Comparison of ENCODE assay signal across 28 cellular contexts in the genomic region with DNA sequence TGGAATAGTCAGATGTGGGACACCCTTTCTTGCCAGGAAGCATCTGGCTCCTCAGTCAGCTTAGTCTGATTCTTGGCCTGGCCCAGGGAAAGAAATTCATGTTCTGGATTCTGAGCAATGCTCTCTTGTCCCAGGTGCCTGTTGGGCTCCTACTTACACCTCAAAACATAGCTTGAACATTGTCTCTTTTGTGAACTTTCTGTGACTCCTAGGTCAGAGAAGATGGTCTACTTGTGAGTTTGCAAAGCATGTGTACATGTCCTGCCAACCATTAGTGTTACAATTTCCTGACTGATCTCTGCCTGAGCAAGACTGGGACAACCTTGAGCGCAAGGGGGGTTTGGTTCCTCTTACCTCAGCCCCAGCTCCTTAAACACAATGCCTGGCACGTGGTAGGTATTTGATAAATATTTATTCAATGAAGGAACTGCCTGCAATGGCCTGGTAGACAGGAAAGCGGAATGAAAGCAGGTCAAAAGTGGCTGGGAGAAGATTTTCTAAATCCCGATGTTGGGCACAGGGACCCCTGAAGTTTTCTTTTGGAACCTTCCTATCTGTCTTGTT. TPM values are rescaled to one million over a fixed set of nuclear protein-coding genes. Genes with fewer than 3 reads are reported as not detected.
A peak's percentile ranks its signal among the peaks of the same experiment; 100 is the strongest.
DNase-seq lines count a peak whose midpoint lies in the region; ATAC-seq, FAIRE-seq and TF ChIP-seq lines count a peak whose summit lies in the region.
"Had no signal": no experiment of that assay in that cellular context is flagged by ENCODE, and none has a peak within 500 bp of the region (broad histone marks: within the 10 kb centered on the region; RNA-seq: fewer than 3 reads in every experiment).

No MANE protein-coding gene starts in this region.

- H3K4me3 Mint-ChIP-seq in activated CD4-positive, alpha-beta T cell treated with anti-CD3 and anti-CD28 coated beads, Interleukin-2, amount 10 ng/mL, durations not matched to agents 7 days and 5 days, result no peak overlapping the region
- H3K4me3 Mint-ChIP-seq in progenitor cell of endocrine pancreas (ENCODE audit: low read depth), result no peak overlapping the region
- H3K4me3 Mint-ChIP-seq: activated T-helper 17 cell treated with anti-CD3 and anti-CD28 coated beads, Interleukin-2, amount 50 U/mL, for 72 hours; mesothelial cell of epicardium had no signal

- POLR2A ChIA-PET in activated CD4-positive, alpha-beta T cell treated with anti-CD3 and anti-CD28 coated beads, Interleukin-2, amount 10 ng/mL, durations not matched to agents 7 days and 5 days (lab: Charles Lee), result no interaction called here
- POLR2A ChIA-PET in HEK293 (lab: Yijun Ruan, JAX) (interaction anchor here (0.6 kb wide), 1 partner anchor 460 kb away, joined by 3 read pairs; no protein-coding TSS in a partner anchor), GM12878 (lab: Charles Lee) (interaction anchor here (0.6 to 0.7 kb wide), 5 partner anchors 12 to 281 kb away, joined by 3 to 4 read pairs (median 3); no protein-coding TSS in a partner anchor)

- peak overlapping the region; percentile 75 for H3K27ac Mint-ChIP-seq in activated CD4-positive, alpha-beta T cell treated with anti-CD3 and anti-CD28 coated beads, Interleukin-2, amount 10 ng/mL, durations not matched to agents 7 days and 5 days
- H3K27ac Mint-ChIP-seq in progenitor cell of endocrine pancreas, result peak overlapping the region; percentile 9
- H3K27ac Mint-ChIP-seq: activated T-helper 17 cell treated with anti-CD3 and anti-CD28 coated beads, Interleukin-2, amount 50 U/mL, for 72 hours; mesothelial cell of epicardium had no signal

- H3K27me3 ChIP-seq in GM12878 (replicated peaks in 1 of 2; ENCODE audit: control insufficient read depth in 2 of 2, insufficient read depth in 2 of 2, low read length in 1 of 2) (no peaks in the 10 kb centered on the region), thyroid gland (no peaks in the 10 kb centered on the region)
- H3K27me3 ChIP-seq: adrenal gland, vagina had no signal

- CTCF ChIA-PET in activated CD4-positive, alpha-beta T cell treated with anti-CD3 and anti-CD28 coated beads, Interleukin-2, amount 10 ng/mL, durations not matched to agents 7 days and 5 days (lab: Charles Lee), result interaction anchor here (0.5 to 5.8 kb wide), 8 partner anchors 17 to 431 kb away, joined by 3 to 73 read pairs (median 4); no protein-coding TSS in a partner anchor
- CTCF ChIA-PET in HEK293 (lab: Yijun Ruan, JAX), result interaction anchor here (0.6 to 9.7 kb wide), 6 partner anchors 56 to 230 kb away, joined by 3 to 214 read pairs (median 5); a partner anchor contains a TSS
- CTCF ChIA-PET in GM12878 (lab: Yijun Ruan, JAX), result interaction anchor here (0.7 to 14.6 kb wide), 8 partner anchors 11 to 205 kb away, joined by 3 to 326 read pairs (median 4); a partner anchor contains a TSS

- SMC1A ChIA-PET in GM12878 (lab: Charles Lee; ENCODE audit: uncharacterized antibody, unreplicated experiment), result interaction anchor here (0.6 to 3.3 kb wide), 10 partner anchors 12 to 174 kb away, joined by 3 to 16 read pairs (median 4); a partner anchor contains a TSS

- H3K4me1 ChIP-seq in HEK293 (ENCODE audit: control insufficient read depth, insufficient read depth, low read length), result no peaks in the 10 kb centered on the region
- H3K4me1 ChIP-seq in GM12878 (ENCODE audit: control insufficient read depth, insufficient read depth, low read length), result peaks cover 10% of the 10 kb centered on the region
- H3K4me1 ChIP-seq in thyroid gland, result peaks cover 0 to 17% of the 10 kb centered on the region in 2 donors
- H3K4me1 ChIP-seq: adrenal gland had no signal

- TF ChIP-seq EP300 in GM12878 (IDR thresholded peaks at IDR 0.05; ENCODE audit: borderline replicate concordance in 1 of 2, control insufficient read depth in 1 of 2, low read depth in 2 of 2, low read length in 2 of 2), result no peak

- TF ChIP-seq POLR2A in GM12878 (IDR thresholded peaks at IDR 0.05; ENCODE audit: low read depth, low read length), result no peak
- no peak for TF ChIP-seq POLR2A in thyroid gland (IDR thresholded peaks at IDR 0.05)

- no TSS peak for BruUV-seq in GM12878 (replicated peaks; lab: Mats Ljungman, UMichigan)

- no peaks in the 10 kb centered on the region for H3K9me3 ChIP-seq in HEK293 (ENCODE audit: control insufficient read depth, insufficient read depth, low read depth, low read length)
- H3K9me3 ChIP-seq in GM12878 (replicated peaks; ENCODE audit: control insufficient read depth, insufficient read depth, low read length), result no peaks in the 10 kb centered on the region
- H3K9me3 ChIP-seq in thyroid gland, result no peaks in the 10 kb centered on the region
- H3K9me3 ChIP-seq: adrenal gland, vagina had no signal

- in situ Hi-C loops in GM12878 (cut with MboI), result loop anchor here (5.0 kb wide), 1 partner anchor 57 kb away; a partner anchor contains a TSS

- H3K36me3 ChIP-seq in HEK293 (ENCODE audit: control insufficient read depth in 2 of 2, insufficient read depth in 1 of 2, low read length in 2 of 2) (no peaks in the 10 kb centered on the region), GM12878 (ENCODE audit: control insufficient read depth in 2 of 2, insufficient read depth in 2 of 2, low read length in 1 of 2) (no peaks in the 10 kb centered on the region), thyroid gland (no peaks in the 10 kb centered on the region)
- H3K36me3 ChIP-seq: adrenal gland, vagina, WERI-Rb-1 had no signal

- H3K27ac ChIP-seq in HEK293 (ENCODE audit: extremely low read depth, low read depth, low read length), result no peak overlapping the region
- H3K27ac ChIP-seq in GM12878 (ENCODE audit: control insufficient read depth, insufficient read depth), result no peak overlapping the region
- H3K27ac ChIP-seq in caudate nucleus (ENCODE audit: low read depth, low read length), result no peak overlapping the region
- H3K27ac ChIP-seq in thyroid gland, result no peak overlapping the region
- H3K27ac ChIP-seq: adrenal gland, C4-2B, GM23248, vagina, WERI-Rb-1 had no signal

- no peak overlapping the region for H3K9ac ChIP-seq in GM12878 (ENCODE audit: control insufficient read depth, insufficient read depth, low read length)
- H3K9ac ChIP-seq: GM23248 had no signal

- no peak for TF ChIP-seq RAD21 in GM12878 (IDR thresholded peaks at IDR 0.05; ENCODE audit: insufficient read depth, low read depth, low read length)

- FAIRE-seq in GM12878 (lab: Jason Lieb, UNC), result no peak
- FAIRE-seq: A204.1, bronchial epithelial cell, endothelial cell of umbilical vein, GM12892, GM19239 had no signal

- RAD21 ChIA-PET in GM12878 (lab: Charles Lee; ENCODE audit: unreplicated experiment), result interaction anchor here (0.8 to 5.4 kb wide), 7 partner anchors 34 to 193 kb away, joined by 3 to 84 read pairs (median 7); a partner anchor contains a TSS

- no peaks in the 10 kb centered on the region for H4K20me1 ChIP-seq in GM12878 (ENCODE audit: control insufficient read depth, insufficient read depth)

- TF ChIP-seq CTCF in HEK293 (tag by site-specific recombination; IDR thresholded peaks at IDR 0.05) (no peak), GM12878 (IDR thresholded peaks at IDR 0.05 in 2 of 3, conservative IDR thresholded peaks at IDR 0.05 in 1 of 3; ENCODE audit: control insufficient read depth in 2 of 3, extremely low read depth in 1 of 3, insufficient read depth in 1 of 3, low read depth in 3 of 3, low read length in 3 of 3) (no peak), progenitor cell of endocrine pancreas (IDR thresholded peaks at IDR 0.05; ENCODE audit: unreplicated experiment) (no peak), thyroid gland (IDR thresholded peaks at IDR 0.05) (no peak)

- no peaks in the 10 kb centered on the region for H3K9me3 Mint-ChIP-seq in activated CD4-positive, alpha-beta T cell treated with anti-CD3 and anti-CD28 coated beads, Interleukin-2, amount 10 ng/mL, durations not matched to agents 7 days and 5 days
- H3K9me3 Mint-ChIP-seq in progenitor cell of endocrine pancreas (ENCODE audit: low read depth), result peaks cover 3% of the 10 kb centered on the region
- H3K9me3 Mint-ChIP-seq: activated T-helper 17 cell treated with anti-CD3 and anti-CD28 coated beads, Interleukin-2, amount 50 U/mL, for 72 hours; mesothelial cell of epicardium had no signal

- H2AFZ ChIP-seq in GM12878 (ENCODE audit: control insufficient read depth, low read depth, low read length), result no peak overlapping the region
- H2AFZ ChIP-seq: GM23248 had no signal

- peaks cover 34% of the 10 kb centered on the region for H3K4me1 Mint-ChIP-seq in activated CD4-positive, alpha-beta T cell treated with anti-CD3 and anti-CD28 coated beads, Interleukin-2, amount 10 ng/mL, durations not matched to agents 7 days and 5 days
- H3K4me1 Mint-ChIP-seq in progenitor cell of endocrine pancreas (ENCODE audit: low read depth), result peaks cover 3% of the 10 kb centered on the region

- no peak overlapping the region for H3K4me2 ChIP-seq in GM12878 (ENCODE audit: control insufficient read depth, insufficient read depth)

- H3K36me3 Mint-ChIP-seq in activated CD4-positive, alpha-beta T cell treated with anti-CD3 and anti-CD28 coated beads, Interleukin-2, amount 10 ng/mL, durations not matched to agents 7 days and 5 days (ENCODE audit: low read depth), result peaks cover 24% of the 10 kb centered on the region
- H3K36me3 Mint-ChIP-seq in progenitor cell of endocrine pancreas (ENCODE audit: insufficient read depth), result peaks cover 2% of the 10 kb centered on the region

- 70% methylated on average over 4 of the region's 4 CpGs for WGBS in GM12878 (ENCODE audit: insufficient coverage, insufficient replicate concordance, low lambda C conversion rate, missing lambda C conversion rate)
- WGBS in thyroid gland, 2 donors, result 76 to 86% methylated on average over 4 of the region's 4 CpGs

- no peak for DNase-seq in activated CD4-positive, alpha-beta T cell treated with anti-CD3 and anti-CD28 coated beads, Interleukin-2, amount 10 ng/mL, durations not matched to agents 7 days and 5 days
- no peak for DNase-seq in activated CD4-positive, alpha-beta T cell treated with anti-CD3 and anti-CD28 coated beads for 1 hour
- DNase-seq in GM12878 (ENCODE audit: low read depth, low spot score), result no peak
- no peak for DNase-seq in progenitor cell of endocrine pancreas (ENCODE audit: low spot score, unreplicated experiment)
- no peak for DNase-seq in caudate nucleus (lab: John Stamatoyannopoulos, UW)
- DNase-seq in thyroid gland, result no peak
- DNase-seq: DMS153; GM23248; left colon; NCI-H2171; NCI-H526 treated with DMSO at 0.1 percent for 48 hours; SHP77 treated with DMSO at 0.1 percent for 48 hours; stimulated activated CD4-positive, alpha-beta T cell treated with anti-CD3 and anti-CD28 coated beads, Interleukin-4, amount 100 ng/mL, for 4 hours; T-helper 2 cell; WERI-Rb-1 had no signal

- peaks cover 13% of the 10 kb centered on the region for H3K79me2 ChIP-seq in GM12878 (ENCODE audit: control insufficient read depth, insufficient read depth, low read length)

- intact Hi-C loops in GM12878 (cut with micrococcal nuclease; ENCODE audit: unreplicated experiment), result no loop called here
- intact Hi-C loops in thyroid gland (cut with DNase I), result loop anchor here (5.0 kb wide), 1 partner anchor 57 kb away; a partner anchor contains a TSS

- H3K4me3 ChIP-seq in HEK293 (ENCODE audit: low read depth, low read length), result no peak overlapping the region
- H3K4me3 ChIP-seq in GM12878, result no peak overlapping the region
- H3K4me3 ChIP-seq in thyroid gland (replicated peaks in 1 of 3), result no peak overlapping the region
- H3K4me3 ChIP-seq: adrenal gland, GM23248, vagina had no signal

- no peaks in the 10 kb centered on the region for H3K27me3 Mint-ChIP-seq in activated CD4-positive, alpha-beta T cell treated with anti-CD3 and anti-CD28 coated beads, Interleukin-2, amount 10 ng/mL, durations not matched to agents 7 days and 5 days
- H3K27me3 Mint-ChIP-seq in progenitor cell of endocrine pancreas, result no peaks in the 10 kb centered on the region
- H3K27me3 Mint-ChIP-seq: activated T-helper 17 cell treated with anti-CD3 and anti-CD28 coated beads, Interleukin-2, amount 50 U/mL, for 72 hours had no signal

- ATAC-seq in GM12878 (no peak), HG03520 (IDR thresholded peaks at IDR 0.05; ENCODE audit: unreplicated experiment) (no peak)
- ATAC-seq: activated T-helper 17 cell treated with anti-CD3 and anti-CD28 coated beads, Interleukin-2, amount 50 U/mL, for 72 hours; left colon had no signal

RNA-seq across cellular contexts. Expression of a gene that starts 23.9 kb away (rescaled TPM):
- total RNA-seq in activated CD4-positive, alpha-beta T cell treated with anti-CD3 and anti-CD28 coated beads, Interleukin-2, amount 10 ng/mL, durations not matched to agents 7 days and 5 days, result under 1 TPM in 1 of 2 experiments, not detected in 1; 0.20 TPM
- 1.1 and 3.6 TPM in 2 replicates for total RNA-seq in GM12878 (2013; cell fraction: nucleolus; rRNA removed)
- 3.1 and 4.1 TPM in 2 replicates for total RNA-seq in GM12878 (2014; rRNA removed)
- total RNA-seq in GM12878 (2014; rRNA removed; fragmentation: Illumina TruSeq; extraction: Trizol), result 4.5 and 5.3 TPM in 2 replicates
- total RNA-seq in GM12878 (2021), result 2.0 and 3.7 TPM in 2 replicates
- 1.9 TPM for polyA plus RNA-seq in GM12878 (2011; ENCODE audit: low read depth)
- 2.3 and 2.5 TPM in 2 replicates for polyA plus RNA-seq in GM12878 (2011; rRNA removed)
- polyA plus RNA-seq in GM12878 (2011; cell fraction: cytosol; rRNA removed), result 1.9 and 3.1 TPM in 2 replicates
- polyA plus RNA-seq in GM12878 (2011; cell fraction: nucleus; rRNA removed), result 10.6 and 14.3 TPM in 2 replicates
- 3.4 and 4.7 TPM in 2 replicates for polyA plus RNA-seq in GM12878 (2012)
- polyA plus RNA-seq in GM12878 (2014; fragmentation: Illumina TruSeq; extraction: Trizol), result 2.1 and 4.8 TPM in 2 replicates
- 1 to 10 TPM; 1.4 to 2.7 TPM for polyA plus RNA-seq in GM12878 (2014; fragmentation: Nextera tagmentation; extraction: Ambion mirVana)
- polyA plus RNA-seq in GM12878 (2014; rRNA removed), result 3.7 and 5.5 TPM in 2 replicates
- polyA plus RNA-seq in GM12878 (2016; fragmentation: Nextera tagmentation; extraction: Ambion mirVana), result 1 to 10 TPM; 1.8 to 2.0 TPM
- polyA minus RNA-seq in GM12878 (2011; rRNA and poly(A)+ RNA removed), result 1.6 and 4.1 TPM in 2 replicates
- polyA minus RNA-seq in GM12878 (2011; cell fraction: cytosol; rRNA and poly(A)+ RNA removed), result 0.94 TPM in 1 of 2 replicates, not detected in the other
- polyA minus RNA-seq in GM12878 (2011; cell fraction: nucleus; rRNA and poly(A)+ RNA removed), result 1.5 and 1.6 TPM in 2 replicates
- total RNA-seq in progenitor cell of endocrine pancreas, result 0.49 and 1.6 TPM in 2 replicates
- total RNA-seq in thyroid gland, result 1 to 10 TPM in 1 of 4 donors, not detected in 3; 1.0 TPM
- total RNA-seq: endothelial cell of umbilical vein, mesothelial cell of epicardium had no signal

RNA-seq across cellular contexts. Expression of a gene that starts 36.0 kb away (rescaled TPM):
- total RNA-seq in activated CD4-positive, alpha-beta T cell treated with anti-CD3 and anti-CD28 coated beads, Interleukin-2, amount 10 ng/mL, durations not matched to agents 7 days and 5 days, result 10 to 100 TPM; 86.3 to 86.7 TPM
- total RNA-seq in GM12878 (2013; cell fraction: nucleolus; rRNA removed), result 12.1 and 12.6 TPM in 2 replicates
- total RNA-seq in GM12878 (2014; rRNA removed) (90.5 and 103 TPM in 2 replicates), GM12878 (2014; rRNA removed; fragmentation: Illumina TruSeq; extraction: Trizol) (42.6 and 46.3 TPM in 2 replicates), GM12878 (2021) (60.2 and 61.1 TPM in 2 replicates), progenitor cell of endocrine pancreas (9.3 and 9.6 TPM in 2 replicates), thyroid gland (1 to 10 TPM; 1.2 to 4.9 (median 3.2) TPM)
- polyA plus RNA-seq in GM12878 (2011; ENCODE audit: low read depth), result 20.5 TPM
- polyA plus RNA-seq in GM12878 (2011; rRNA removed) (28.3 and 29.0 TPM in 2 replicates), GM12878 (2014; fragmentation: Illumina TruSeq; extraction: Trizol) (33.9 and 43.6 TPM in 2 replicates), GM12878 (2014; fragmentation: Nextera tagmentation; extraction: Ambion mirVana) (10 to 100 TPM in 1 of 2 experiments, 1 to 10 TPM in 1; 7.7 to 19.5 TPM), GM12878 (2014; rRNA removed) (83.5 and 91.4 TPM in 2 replicates), GM12878 (2016; fragmentation: Nextera tagmentation; extraction: Ambion mirVana) (10 to 100 TPM; 77.9 to 85.0 TPM)
- polyA plus RNA-seq in GM12878 (2011; cell fraction: cytosol; rRNA removed), result 31.8 and 47.0 TPM in 2 replicates
- polyA plus RNA-seq in GM12878 (2011; cell fraction: nucleus; rRNA removed), result 40.8 and 45.4 TPM in 2 replicates
- 31.6 and 32.0 TPM in 2 replicates for polyA plus RNA-seq in GM12878 (2012)
- polyA minus RNA-seq in GM12878 (2011; rRNA and poly(A)+ RNA removed), result 12.8 and 28.2 TPM in 2 replicates
- polyA minus RNA-seq in GM12878 (2011; cell fraction: cytosol; rRNA and poly(A)+ RNA removed), result 8.2 and 10.0 TPM in 2 replicates
- 5.7 and 12.2 TPM in 2 replicates for polyA minus RNA-seq in GM12878 (2011; cell fraction: nucleus; rRNA and poly(A)+ RNA removed)

RNA-seq across cellular contexts. Expression of a gene that starts 36.8 kb away (rescaled TPM):
- 10 to 100 TPM; 43.4 to 44.7 TPM for total RNA-seq in activated CD4-positive, alpha-beta T cell treated with anti-CD3 and anti-CD28 coated beads, Interleukin-2, amount 10 ng/mL, durations not matched to agents 7 days and 5 days
- 36.3 and 37.0 TPM in 2 replicates for total RNA-seq in GM12878 (2013; cell fraction: nucleolus; rRNA removed)
- total RNA-seq in GM12878 (2014; rRNA removed) (26.7 and 30.2 TPM in 2 replicates), GM12878 (2014; rRNA removed; fragmentation: Illumina TruSeq; extraction: Trizol) (19.1 and 24.2 TPM in 2 replicates), GM12878 (2021) (35.0 and 36.8 TPM in 2 replicates), progenitor cell of endocrine pancreas (47.2 and 47.3 TPM in 2 replicates), thyroid gland (10 to 100 TPM; 15.8 to 20.0 (median 17.0) TPM)
- polyA plus RNA-seq in GM12878 (2011; ENCODE audit: low read depth), result 14.4 TPM
- polyA plus RNA-seq in GM12878 (2011; rRNA removed) (9.4 and 15.3 TPM in 2 replicates), GM12878 (2014; fragmentation: Illumina TruSeq; extraction: Trizol) (21.7 and 22.6 TPM in 2 replicates), GM12878 (2014; fragmentation: Nextera tagmentation; extraction: Ambion mirVana) (1 to 10 TPM; 1.0 to 1.4 TPM), GM12878 (2014; rRNA removed) (34.9 and 35.2 TPM in 2 replicates), GM12878 (2016; fragmentation: Nextera tagmentation; extraction: Ambion mirVana) (10 to 100 TPM; 31.4 to 34.5 TPM)
- 14.0 and 18.4 TPM in 2 replicates for polyA plus RNA-seq in GM12878 (2011; cell fraction: cytosol; rRNA removed)
- polyA plus RNA-seq in GM12878 (2011; cell fraction: nucleus; rRNA removed), result 54.6 and 62.6 TPM in 2 replicates
- 24.4 and 26.6 TPM in 2 replicates for polyA plus RNA-seq in GM12878 (2012)
- 10.6 and 18.5 TPM in 2 replicates for polyA minus RNA-seq in GM12878 (2011; rRNA and poly(A)+ RNA removed)
- 5.0 and 5.2 TPM in 2 replicates for polyA minus RNA-seq in GM12878 (2011; cell fraction: cytosol; rRNA and poly(A)+ RNA removed)
- 14.1 and 23.8 TPM in 2 replicates for polyA minus RNA-seq in GM12878 (2011; cell fraction: nucleus; rRNA and poly(A)+ RNA removed)

RNA-seq across cellular contexts. Expression of a gene that starts 55.5 kb away (rescaled TPM):
- total RNA-seq in activated CD4-positive, alpha-beta T cell treated with anti-CD3 and anti-CD28 coated beads, Interleukin-2, amount 10 ng/mL, durations not matched to agents 7 days and 5 days, result not detected
- not detected in 2 replicates for total RNA-seq in GM12878 (2013; cell fraction: nucleolus; rRNA removed)
- total RNA-seq in GM12878 (2014; rRNA removed), result not detected in 2 replicates
- not detected in 2 replicates for total RNA-seq in GM12878 (2014; rRNA removed; fragmentation: Illumina TruSeq; extraction: Trizol)
- not detected in 2 replicates for total RNA-seq in GM12878 (2021)
- not detected for polyA plus RNA-seq in GM12878 (2011; ENCODE audit: low read depth)
- not detected in 2 replicates for polyA plus RNA-seq in GM12878 (2011; rRNA removed)
- polyA plus RNA-seq in GM12878 (2011; cell fraction: cytosol; rRNA removed), result not detected in 2 replicates
- polyA plus RNA-seq in GM12878 (2011; cell fraction: nucleus; rRNA removed), result not detected in 2 replicates
- polyA plus RNA-seq in GM12878 (2012), result not detected in 2 replicates
- not detected in 2 replicates for polyA plus RNA-seq in GM12878 (2014; fragmentation: Illumina TruSeq; extraction: Trizol)
- polyA plus RNA-seq in GM12878 (2014; fragmentation: Nextera tagmentation; extraction: Ambion mirVana), result not detected
- polyA plus RNA-seq in GM12878 (2014; rRNA removed), result not detected in 2 replicates
- not detected for polyA plus RNA-seq in GM12878 (2016; fragmentation: Nextera tagmentation; extraction: Ambion mirVana)
- polyA minus RNA-seq in GM12878 (2011; rRNA and poly(A)+ RNA removed), result not detected in 2 replicates
- not detected in 2 replicates for polyA minus RNA-seq in GM12878 (2011; cell fraction: cytosol; rRNA and poly(A)+ RNA removed)
- not detected in 2 replicates for polyA minus RNA-seq in GM12878 (2011; cell fraction: nucleus; rRNA and poly(A)+ RNA removed)
- total RNA-seq in progenitor cell of endocrine pancreas, result not detected in 2 replicates
- not detected for total RNA-seq in thyroid gland
- total RNA-seq: activated T-helper 17 cell treated with anti-CD3 and anti-CD28 coated beads, Interleukin-2, amount 50 U/mL, for 72 hours; adrenal gland; bronchial epithelial cell; endothelial cell of umbilical vein; GM23248; left colon; mesothelial cell of epicardium; renal cortical epithelial cell; vagina had no signal
- polyA plus RNA-seq: adrenal gland, endothelial cell of umbilical vein, GM23248 had no signal
